In genomic region chr6:143014764-143015163, GRCh38 we compare ENCODE assay signal across 30 cellular contexts. TPM values are rescaled to one million over a fixed set of nuclear protein-coding genes. Genes with fewer than 3 reads are reported as not detected.
DNase-seq lines count a peak whose midpoint lies in the region; ATAC-seq, FAIRE-seq and TF ChIP-seq lines count a peak whose summit lies in the region.
"Had no signal": no experiment of that assay in that cellular context is flagged by ENCODE, and none has a peak within 500 bp of the region (broad histone marks: within the 10 kb centered on the region; RNA-seq: fewer than 3 reads in every experiment).

No MANE protein-coding gene starts in this region.

- no peaks in the 10 kb centered on the region for H3K36me3 ChIP-seq in GM12878 (ENCODE audit: control insufficient read depth in 2 of 2, insufficient read depth in 2 of 2, low read length in 1 of 2)
- H3K36me3 ChIP-seq: esophagus muscularis mucosa, HAP-1, neural progenitor cell, thoracic aorta had no signal

- SMC1A ChIA-PET in GM12878 (lab: Charles Lee; ENCODE audit: uncharacterized antibody, unreplicated experiment) = interaction anchor here (0.6 kb wide), 1 partner anchor 402 kb away, joined by 3 read pairs; no protein-coding TSS in a partner anchor

- H3K9ac ChIP-seq in GM12878 (ENCODE audit: control insufficient read depth, insufficient read depth, low read length) = no peak overlapping the region
- H3K9ac ChIP-seq: neural progenitor cell had no signal

- H3K27ac ChIP-seq in GM12878 (ENCODE audit: control insufficient read depth, insufficient read depth) (no peak overlapping the region), RWPE1 (no peak overlapping the region)
- H3K27ac ChIP-seq: esophagus muscularis mucosa, HL-60, neural progenitor cell, skin epidermis, thoracic aorta had no signal

- BruUV-seq in GM12878 (replicated peaks; lab: Mats Ljungman, UMichigan) = no TSS peak

- RAD21 ChIA-PET in GM12878 (lab: Charles Lee; ENCODE audit: unreplicated experiment) = no interaction called here

- in situ Hi-C loops in GM12878 (cut with MboI) = no loop called here

- H3K4me2 ChIP-seq in GM12878 (ENCODE audit: control insufficient read depth, insufficient read depth) = no peak overlapping the region
- H3K4me2 ChIP-seq: neural progenitor cell had no signal

- TF ChIP-seq CTCF in GM12878 (IDR thresholded peaks at IDR 0.05 in 2 of 3, conservative IDR thresholded peaks at IDR 0.05 in 1 of 3; ENCODE audit: control insufficient read depth in 2 of 3, extremely low read depth in 1 of 3, insufficient read depth in 1 of 3, low read depth in 3 of 3, low read length in 3 of 3) (no peak), RWPE1 (conservative IDR thresholded peaks at IDR 0.05; ENCODE audit: low read depth) (no peak)

- intact Hi-C loops in GM12878 (cut with micrococcal nuclease; ENCODE audit: unreplicated experiment) = loop anchor here (2.0 kb wide), 1 partner anchor 68 kb away; no protein-coding TSS in a partner anchor

- H4K20me1 ChIP-seq in GM12878 (ENCODE audit: control insufficient read depth, insufficient read depth) = no peaks in the 10 kb centered on the region

- no peaks in the 10 kb centered on the region for H3K79me2 ChIP-seq in GM12878 (ENCODE audit: control insufficient read depth, insufficient read depth, low read length)

- ATAC-seq in GM18505 (IDR thresholded peaks at IDR 0.05; ENCODE audit: unreplicated experiment) (peak; percentile 64), GM21360 (IDR thresholded peaks at IDR 0.05; ENCODE audit: unreplicated experiment) (peak; percentile 60), HG03354 (IDR thresholded peaks at IDR 0.05; ENCODE audit: poor library complexity, severe bottlenecking, unreplicated experiment) (peak; percentile 64), GM12878 (peak; percentile 78)
- ATAC-seq: CD8-positive, alpha-beta T cell; left ventricle myocardium superior had no signal

- no peak overlapping the region for H2AFZ ChIP-seq in GM12878 (ENCODE audit: control insufficient read depth, low read depth, low read length)
- H2AFZ ChIP-seq: neural progenitor cell had no signal

- TF ChIP-seq POLR2A in GM18505 (IDR thresholded peaks at IDR 0.05; ENCODE audit: borderline replicate concordance, extremely low read depth, insufficient read depth, insufficient read length) (no peak), GM12878 (IDR thresholded peaks at IDR 0.05; ENCODE audit: low read depth, low read length) (no peak)

- 0 out of 2 replicates have a peak, but pooled peaks cover 3% of the 10 kb centered on the region for H3K4me1 ChIP-seq in GM12878 (ENCODE audit: control insufficient read depth, insufficient read depth, low read length)
- H3K4me1 ChIP-seq: esophagus muscularis mucosa, HAP-1, neural progenitor cell had no signal

- no peak for FAIRE-seq in GM12878 (lab: Jason Lieb, UNC)
- FAIRE-seq: endometrium, RCC 7860, urothelium cell line had no signal

- DNase-seq in GM12878 (ENCODE audit: low read depth, low spot score) (no peak), NCI-H748 treated with DMSO at 0.1 percent for 48 hours (lab: John Stamatoyannopoulos, UW) (no peak), RWPE1 (ENCODE audit: low spot score) (no peak), LoVo (ENCODE audit: low spot score) (no peak)
- DNase-seq: activated CD4-positive, alpha-beta T cell treated with anti-CD3 and anti-CD28 coated beads, Interleukin-2, amount 10 ng/mL, durations not matched to agents 24 days and 14 days; activated CD8-positive, alpha-beta memory T cell treated with anti-CD3 and anti-CD28 coated beads for 24 hours; activated T-cell treated with anti-CD3 and anti-CD28 coated beads for 4 hours; amniotic stem cell; CD8-positive, alpha-beta T cell; cerebellar nuclear complex; foreskin fibroblast; islet precursor cell; left ventricle myocardium superior; NCI-H1436 treated with DMSO at 0.1 percent for 48 hours; NCI-H2081 treated with DMSO at 0.1 percent for 48 hours; NCI-H2227 treated with DMSO at 0.1 percent for 48 hours; NCI-H69; SIG-M5 had no signal

- no peak overlapping the region for H3K4me3 ChIP-seq in GM12878
- H3K4me3 ChIP-seq: esophagus muscularis mucosa, HAP-1, neural progenitor cell, skin epidermis, thoracic aorta had no signal

- POLR2A ChIA-PET in GM12878 (lab: Charles Lee) (no interaction called here), RWPE1 (lab: Yijun Ruan, JAX; ENCODE audit: low non-redundant PET) (no interaction called here)

- no peak for TF ChIP-seq EP300 in GM12878 (IDR thresholded peaks at IDR 0.05; ENCODE audit: borderline replicate concordance in 1 of 2, control insufficient read depth in 1 of 2, low read depth in 2 of 2, low read length in 2 of 2)

- peaks cover 6% of the 10 kb centered on the region for H3K9me3 ChIP-seq in GM12878 (replicated peaks; ENCODE audit: control insufficient read depth, insufficient read depth, low read length)
- H3K9me3 ChIP-seq: esophagus muscularis mucosa, HAP-1, thoracic aorta had no signal

- CTCF ChIA-PET in GM12878 (lab: Yijun Ruan, JAX) = no interaction called here
- CTCF ChIA-PET in RWPE1 (lab: Yijun Ruan, JAX) = no interaction called here

- no peak for TF ChIP-seq RAD21 in GM12878 (IDR thresholded peaks at IDR 0.05; ENCODE audit: insufficient read depth, low read depth, low read length)

- WGBS in GM12878 (ENCODE audit: insufficient coverage, insufficient replicate concordance, low lambda C conversion rate, missing lambda C conversion rate) = 15% methylated on average over 2 of the region's 2 CpGs

- H3K27me3 ChIP-seq in GM12878 (replicated peaks in 1 of 2; ENCODE audit: control insufficient read depth in 2 of 2, insufficient read depth in 2 of 2, low read length in 1 of 2) = no peaks in the 10 kb centered on the region
- H3K27me3 ChIP-seq: esophagus muscularis mucosa, neural progenitor cell had no signal

TF ChIP-seq in GM12878, 131 proteins besides CTCF, POLR2A, EP300 and RAD21 (continues in another document):
- TF ChIP-seq PML (IDR thresholded peaks at IDR 0.05; ENCODE audit: low read length) (no peak), MAX (IDR thresholded peaks at IDR 0.05; ENCODE audit: low read depth, low read length) (no peak), IKZF1 (conservative IDR thresholded peaks at IDR 0.05) (peak; percentile 39; the same call in 1 of the 2 replicates), PAX5 (IDR thresholded peaks at IDR 0.05; ENCODE audit: borderline replicate concordance, low read depth, low read length) (no peak), HDAC6 (IDR thresholded peaks at IDR 0.05; ENCODE audit: unreplicated experiment) (no peak), BCL3 (IDR thresholded peaks at IDR 0.05; ENCODE audit: borderline replicate concordance, insufficient read depth, low read depth, low read length, poor library complexity, severe bottlenecking) (no peak), HCFC1 (IDR thresholded peaks at IDR 0.05; ENCODE audit: low read length) (no peak), MYB (IDR thresholded peaks at IDR 0.05; ENCODE audit: borderline replicate concordance, low read depth, low read length) (no peak), RCOR1 (conservative IDR thresholded peaks at IDR 0.05; ENCODE audit: low read depth, low read length) (no peak), JUNB (IDR thresholded peaks at IDR 0.05) (peak; percentile 79), BHLHE40 (IDR thresholded peaks at IDR 0.05; ENCODE audit: borderline replicate concordance in 1 of 2, low read depth in 2 of 2, low read length in 1 of 2) (no peak), ZNF274 (IDR thresholded peaks at IDR 0.05; ENCODE audit: insufficient read depth, insufficient read length) (no peak), SREBF2 (IDR thresholded peaks at IDR 0.05; ENCODE audit: low read length) (no peak), PBX3 (IDR thresholded peaks at IDR 0.05; ENCODE audit: insufficient replicate concordance, low read depth, low read length) (no peak)

RNA-seq across cellular contexts. Expression of gene AIG1, which starts 45.9 kb away (rescaled TPM):
- 18.0 and 20.4 TPM in 2 replicates for total RNA-seq in GM12878 (2013; cell fraction: nucleolus; rRNA removed)
- total RNA-seq in GM12878 (2014; rRNA removed) (36.4 and 38.9 TPM in 2 replicates), GM12878 (2014; rRNA removed; fragmentation: Illumina TruSeq; extraction: Trizol) (39.0 and 40.8 TPM in 2 replicates), GM12878 (2021) (34.9 and 35.2 TPM in 2 replicates)
- polyA plus RNA-seq in GM12878 (2011; ENCODE audit: low read depth) = 16.7 TPM
- polyA plus RNA-seq in GM12878 (2011; rRNA removed) (21.2 and 27.0 TPM in 2 replicates), GM12878 (2014; fragmentation: Illumina TruSeq; extraction: Trizol) (46.2 and 50.5 TPM in 2 replicates), GM12878 (2014; fragmentation: Nextera tagmentation; extraction: Ambion mirVana) (10 to 100 TPM; 66.4 to 74.5 TPM), GM12878 (2014; rRNA removed) (31.7 and 36.4 TPM in 2 replicates), GM12878 (2016; fragmentation: Nextera tagmentation; extraction: Ambion mirVana) (10 to 100 TPM; 32.1 to 33.5 TPM)
- 24.4 and 26.5 TPM in 2 replicates for polyA plus RNA-seq in GM12878 (2011; cell fraction: cytosol; rRNA removed)
- polyA plus RNA-seq in GM12878 (2011; cell fraction: nucleus; rRNA removed) = 13.4 and 14.7 TPM in 2 replicates
- polyA plus RNA-seq in GM12878 (2012) = 22.0 and 22.3 TPM in 2 replicates
- 12.1 and 13.1 TPM in 2 replicates for polyA minus RNA-seq in GM12878 (2011; rRNA and poly(A)+ RNA removed)
- polyA minus RNA-seq in GM12878 (2011; cell fraction: cytosol; rRNA and poly(A)+ RNA removed) = 4.3 and 6.0 TPM in 2 replicates
- 11.8 and 13.4 TPM in 2 replicates for polyA minus RNA-seq in GM12878 (2011; cell fraction: nucleus; rRNA and poly(A)+ RNA removed)
